In genomic region chrX:15789979-15790765, GRCh38 we compare ENCODE assay signal across 8 cellular contexts. TPM values are rescaled to one million over a fixed set of nuclear protein-coding genes. Genes with fewer than 3 reads are reported as not detected.
DNase-seq lines count a peak whose midpoint lies in the region; ATAC-seq and TF ChIP-seq lines count a peak whose summit lies in the region.

ZRSR2 (plus strand) TSS chrX:15790484; CDS start chrX:15790496, 12 bp downstream.

- ATAC-seq in GM19372 (IDR thresholded peaks at IDR 0.05; ENCODE audit: low read depth, unreplicated experiment) (peak; percentile 87), HG03520 (IDR thresholded peaks at IDR 0.05; ENCODE audit: unreplicated experiment) (peak; percentile 88), lung (ENCODE audit: insufficient read depth, low FRiP score) (peak; percentile 96)

- DNase-seq in CD1c-positive myeloid dendritic cell (ENCODE audit: extremely low spot score): peak; percentile 84
- DNase-seq in NCI-H748 treated with DMSO at 0.1 percent for 48 hours (lab: John Stamatoyannopoulos, UW): peak; percentile 74
- DNase-seq in activated CD4-positive, alpha-beta T cell treated with anti-CD3 and anti-CD28 coated beads, Interleukin-2, amount 50 U/mL, for 4 hours: peak; percentile 77 to 82
- peak; percentile 87 for DNase-seq in ecto neural progenitor cell (ENCODE audit: low spot score)
- peak; percentile 89 for DNase-seq in lung (ENCODE audit: low spot score)
- DNase-seq in stimulated activated CD4-positive, alpha-beta T cell treated with anti-CD3 and anti-CD28 coated beads, TNF-alpha, amount 100 ng/mL, for 24 hours (ENCODE audit: low read depth in 3 of 3): peak; percentile 73 to 84 (median 75)

- no peak for TF ChIP-seq CTCF in lung (IDR thresholded peaks at IDR 0.05; ENCODE audit: control extremely low read depth, extremely low read depth)

- no peaks in the 10 kb centered on the region for H3K4me1 ChIP-seq in lung (ENCODE audit: control insufficient read depth in 2 of 2, insufficient read depth in 2 of 2, low read length in 2 of 2)

- peak within 1 kb of the TSS; percentile 60 for H3K4me3 ChIP-seq in lung

- H3K27me3 ChIP-seq in lung (ENCODE audit: control insufficient read depth, insufficient read depth): no peaks in the 10 kb centered on the region

- no peaks in the 10 kb centered on the region for H3K36me3 ChIP-seq in lung (ENCODE audit: control insufficient read depth in 2 of 2, insufficient read depth in 2 of 2, low read length in 2 of 2)

- peak within 1 kb of the TSS; percentile 82 to 83 for H3K27ac ChIP-seq in lung (ENCODE audit: low read depth in 1 of 2, low read length in 1 of 2)

- 0 to 1% methylated on average over 52 to 55 of the region's 55 CpGs for WGBS in lung, 2 donors

- no peaks in the 10 kb centered on the region for H3K9me3 ChIP-seq in lung (ENCODE audit: control insufficient read depth in 2 of 2, insufficient read depth in 1 of 2, low read length in 1 of 2)

RNA-seq across cellular contexts. Expression of gene ZRSR2, which starts in this region (rescaled TPM):
- 10 to 100 TPM in 1 of 2 donors, 1 to 10 TPM in 1; 7.1 to 11.2 TPM for total RNA-seq in lung
- 10 to 100 TPM in 1 of 2 donors, 1 to 10 TPM in 1; 8.9 to 32.8 TPM for polyA plus RNA-seq in lung

Comparison
In these comparisons a context has a peak if more than half of its experiments do, and no peak if none do; other contexts are left out.
1. Peak in every context shown above with its lines: DNase-seq, ATAC-seq, H3K4me3 ChIP-seq and H3K27ac ChIP-seq.